20 cellular contexts compared by ENCODE assay signal in the genomic region with DNA sequence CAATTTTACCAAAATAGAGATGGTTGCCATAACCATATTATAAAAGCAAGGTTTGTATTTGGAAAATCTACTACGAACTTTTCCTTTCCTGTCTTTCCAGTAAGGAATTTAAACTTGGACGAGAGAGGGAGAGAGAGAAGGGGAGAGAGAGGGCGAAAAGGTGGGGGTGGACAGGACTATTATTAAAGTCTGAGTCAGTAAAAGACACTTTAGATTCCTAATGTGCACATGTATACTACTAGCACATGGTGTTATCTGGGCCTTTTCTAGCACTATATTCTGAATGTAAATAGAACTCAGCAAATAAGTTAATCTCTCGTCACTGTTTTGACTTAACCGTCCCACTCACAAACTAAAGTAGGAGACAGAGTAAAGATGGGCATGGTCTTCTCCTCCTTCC.
"Had no signal": no experiment of that assay in that cellular context is flagged by ENCODE, and none has a peak within 500 bp of the region (broad histone marks: within the 10 kb centered on the region; RNA-seq: fewer than 3 reads in every experiment).

No MANE protein-coding gene starts in this region.

- H3K27ac ChIP-seq: body of pancreas, colonic mucosa, ovary, upper lobe of right lung had no signal

- H3K9me3 Mint-ChIP-seq: activated CD4-positive, alpha-beta T cell treated with anti-CD3 and anti-CD28 coated beads, Interleukin-2, amount 10 ng/mL, durations not matched to agents 7 days and 5 days; activated naive CD4-positive, alpha-beta T cell treated with anti-CD3 and anti-CD28 coated beads, Interleukin-2, amount 50 U/mL, for 72 hours; activated T-cell treated with anti-CD3 and anti-CD28 coated beads, Interleukin-2, amount 50 U/mL, for 72 hours; naive B cell; stimulated activated effector memory CD8-positive, alpha-beta T cell treated with anti-CD3 and anti-CD28 coated beads, Interleukin-12 subunit alpha, Interleukin-12 subunit beta, amount 100 ng/mL, for 72 hours had no signal

- H3K27me3 Mint-ChIP-seq: activated CD4-positive, alpha-beta T cell treated with anti-CD3 and anti-CD28 coated beads, Interleukin-2, amount 10 ng/mL, durations not matched to agents 7 days and 5 days; naive B cell had no signal

- ATAC-seq: activated CD8-positive, alpha-beta T cell treated with anti-CD3 and anti-CD28 coated beads, Interleukin-2, amount 10 ng/mL, durations not matched to agents 7 days and 5 days; activated naive CD4-positive, alpha-beta T cell treated with anti-CD3 and anti-CD28 coated beads, Interleukin-2, amount 50 U/mL, for 72 hours; activated T-cell treated with anti-CD3 and anti-CD28 coated beads, Interleukin-2, amount 50 U/mL, for 72 hours; body of pancreas; mucosa of descending colon; sciatic nerve; stimulated activated effector memory CD8-positive, alpha-beta T cell treated with anti-CD3 and anti-CD28 coated beads, Interleukin-12 subunit alpha, Interleukin-12 subunit beta, amount 100 ng/mL, for 72 hours; upper lobe of right lung had no signal

- H3K27ac Mint-ChIP-seq: activated CD4-positive, alpha-beta T cell treated with anti-CD3 and anti-CD28 coated beads, Interleukin-2, amount 10 ng/mL, durations not matched to agents 7 days and 5 days; activated CD8-positive, alpha-beta T cell treated with anti-CD3 and anti-CD28 coated beads, Interleukin-2, amount 10 ng/mL, durations not matched to agents 7 days and 5 days; activated naive CD4-positive, alpha-beta T cell treated with anti-CD3 and anti-CD28 coated beads, Interleukin-2, amount 50 U/mL, for 72 hours had no signal

- H3K9me3 ChIP-seq: body of pancreas, colonic mucosa, mucosa of descending colon, ovary, upper lobe of right lung had no signal

- H3K4me1 ChIP-seq: body of pancreas, colonic mucosa, upper lobe of right lung had no signal

- DNase-seq: activated CD4-positive, alpha-beta T cell treated with anti-CD3 and anti-CD28 coated beads, Interleukin-2, amount 10 ng/mL, durations not matched to agents 7 days and 5 days; activated CD4-positive, CD25-positive, alpha-beta regulatory T cell; activated CD8-positive, alpha-beta memory T cell treated with anti-CD3 and anti-CD28 coated beads, Interleukin-2, amount 50 U/mL, for 4 hours; activated CD8-positive, alpha-beta T cell treated with anti-CD3 and anti-CD28 coated beads, Interleukin-2, amount 10 ng/mL, durations not matched to agents 7 days and 5 days; activated gamma-delta T cell treated with Interleukin-2 at 50 U/mL for 16 hours; activated T-cell treated with anti-CD3 and anti-CD28 coated beads, Interleukin-2, amount 50 U/mL, for 72 hours; amniotic stem cell; body of pancreas; colonic mucosa; mesenchymal stem cell; mucosa of descending colon; naive B cell; ovary; stimulated activated CD4-positive, alpha-beta T cell treated with anti-CD3 and anti-CD28 coated beads, Interleukin-4, amount 100 ng/mL, for 24 hours; T-helper 1 cell; T-helper 9 cell; upper lobe of right lung had no signal

- H3K27me3 ChIP-seq: body of pancreas, colonic mucosa, ovary, upper lobe of right lung had no signal

- H3K4me3 Mint-ChIP-seq: activated CD4-positive, alpha-beta T cell treated with anti-CD3 and anti-CD28 coated beads, Interleukin-2, amount 10 ng/mL, durations not matched to agents 7 days and 5 days; activated CD8-positive, alpha-beta T cell treated with anti-CD3 and anti-CD28 coated beads, Interleukin-2, amount 10 ng/mL, durations not matched to agents 7 days and 5 days; stimulated activated effector memory CD8-positive, alpha-beta T cell treated with anti-CD3 and anti-CD28 coated beads, Interleukin-12 subunit alpha, Interleukin-12 subunit beta, amount 100 ng/mL, for 72 hours had no signal

- H3K4me3 ChIP-seq: body of pancreas, colonic mucosa, mucosa of descending colon, ovary, upper lobe of right lung had no signal

- H3K36me3 ChIP-seq: colonic mucosa, ovary had no signal
